23 cellular contexts compared by ENCODE assay signal in genomic region chr10:109187677-109188076, GRCh38.
A peak's percentile ranks its signal among the peaks of the same experiment; 100 is the strongest.
DNase-seq lines count a peak whose midpoint lies in the region; ATAC-seq, FAIRE-seq and TF ChIP-seq lines count a peak whose summit lies in the region.
"Had no signal": no experiment of that assay in that cellular context is flagged by ENCODE, and none has a peak within 500 bp of the region (broad histone marks: within the 10 kb centered on the region; RNA-seq: fewer than 3 reads in every experiment).

No MANE protein-coding gene starts in this region.

- H3K4me3 ChIP-seq in fibroblast of lung (replicated peaks in 1 of 4; ENCODE audit: control extremely low read depth in 1 of 4, insufficient read depth in 1 of 4, low read depth in 3 of 4, low read length in 4 of 4) (no peak overlapping the region), esophagus squamous epithelium (no peak overlapping the region)
- H3K4me3 ChIP-seq: HAP-1, MG63 had no signal

- no peaks in the 10 kb centered on the region for H3K4me1 ChIP-seq in fibroblast of lung (ENCODE audit: control insufficient read depth, extremely low read depth, insufficient read depth, low read length)
- no peaks in the 10 kb centered on the region for H3K4me1 ChIP-seq in esophagus squamous epithelium
- H3K4me1 ChIP-seq: HAP-1 had no signal

- no peak for ATAC-seq in GM21786 (IDR thresholded peaks at IDR 0.05; ENCODE audit: unreplicated experiment)
- no peak for ATAC-seq in GM19035 (IDR thresholded peaks at IDR 0.05; ENCODE audit: unreplicated experiment)
- ATAC-seq: HepG2, T-cell had no signal

- FAIRE-seq in RCC 7860 (lab: Jason Lieb, UNC): no peak
- FAIRE-seq: G401.6, HepG2 had no signal

- no peak overlapping the region for H3K4me2 ChIP-seq in fibroblast of lung (ENCODE audit: extremely low read depth, insufficient read depth, low read length)

- 5 to 8% methylated on average over 2 of the region's 2 CpGs for WGBS in esophagus squamous epithelium, 2 donors

- H3K27ac ChIP-seq in fibroblast of lung (ENCODE audit: insufficient read depth, low read length) (no peak overlapping the region), esophagus squamous epithelium (no peak overlapping the region)
- H3K27ac ChIP-seq: RWPE1 had no signal

- H3K27me3 ChIP-seq in fibroblast of lung (ENCODE audit: control insufficient read depth, insufficient read depth, low read length) (no peaks in the 10 kb centered on the region), esophagus squamous epithelium (no peaks in the 10 kb centered on the region)
- H3K27me3 ChIP-seq: MG63 had no signal

- H3K9ac ChIP-seq in fibroblast of lung (ENCODE audit: insufficient read depth, low read length): no peak overlapping the region

- no peaks in the 10 kb centered on the region for H3K36me3 ChIP-seq in fibroblast of lung (ENCODE audit: control insufficient read depth, insufficient read depth, low read length)
- H3K36me3 ChIP-seq in esophagus squamous epithelium: no peaks in the 10 kb centered on the region
- H3K36me3 ChIP-seq: HAP-1, MG63 had no signal

- H3K9me3 ChIP-seq in fibroblast of lung (ENCODE audit: control insufficient read depth, insufficient read depth, low read depth, low read length) (no peaks in the 10 kb centered on the region), esophagus squamous epithelium (peaks cover 0 to 38% (median 23%) of the 10 kb centered on the region in 3 donors)
- H3K9me3 ChIP-seq: HAP-1 had no signal

- H4K20me1 ChIP-seq in fibroblast of lung (ENCODE audit: control insufficient read depth, extremely low read depth, insufficient read depth, low read length): no peaks in the 10 kb centered on the region

- H3K79me2 ChIP-seq in fibroblast of lung (ENCODE audit: control insufficient read depth, insufficient read depth, low read length): no peaks in the 10 kb centered on the region

- no peak for TF ChIP-seq POLR2A in esophagus squamous epithelium (IDR thresholded peaks at IDR 0.05)

- DNase-seq in ELR (ENCODE audit: low read depth) (peak; percentile 76), fibroblast of lung (ENCODE audit: low read depth in 2 of 2) (peak; percentile 8 to 31), hepatic stellate cell (ENCODE audit: low spot score) (peak; percentile 26), esophagus squamous epithelium (lab: John Stamatoyannopoulos, UW) (no peak), RCC 7860 (ENCODE audit: low spot score) (no peak)
- DNase-seq: DMS153, DND-41, GOT3, KBM-7, MG63, NCI-H1417, NCI-H1694, NCI-H2029 treated with DMSO at 0.1 percent for 48 hours, NCI-H2227 treated with DMSO at 0.1 percent for 48 hours, NCI-H69, SHP77, T-cell had no signal

- TF ChIP-seq CTCF in fibroblast of lung (conservative IDR thresholded peaks at IDR 0.05 in 1 of 2, IDR thresholded peaks at IDR 0.05 in 1 of 2; ENCODE audit: low read depth in 1 of 2, low read length in 2 of 2) (no peak), esophagus squamous epithelium (IDR thresholded peaks at IDR 0.05) (no peak)

- intact Hi-C loops in esophagus squamous epithelium (cut with DNase I): no loop called here

- H2AFZ ChIP-seq in fibroblast of lung (ENCODE audit: low read length): no peak overlapping the region

Comparison
In these comparisons a context has a peak if more than half of its experiments do, and no peak if none do; other contexts are left out.
1. DNase-seq: peak in ELR (single experiment), fibroblast of lung (2 of 2) and hepatic stellate cell (single experiment); none in esophagus squamous epithelium (single experiment) and RCC 7860 (single experiment).